Comparison of ENCODE assay signal across 9 cellular contexts in genomic region chr6:134065706-134066105, GRCh38. TPM values are rescaled to one million over a fixed set of nuclear protein-coding genes. Genes with fewer than 3 reads are reported as not detected.
DNase-seq lines count a peak whose midpoint lies in the region; ATAC-seq, FAIRE-seq and TF ChIP-seq lines count a peak whose summit lies in the region.
"Had no signal": no experiment of that assay in that cellular context is flagged by ENCODE, and none has a peak within 500 bp of the region (broad histone marks: within the 10 kb centered on the region; RNA-seq: fewer than 3 reads in every experiment).

No MANE protein-coding gene starts in this region.

- intact Hi-C loops in CD14-positive monocyte (cut with micrococcal nuclease) (loop anchor here in 1 of 2 donors (10.0 kb wide), 1 partner anchor 91 kb away; no protein-coding TSS in a partner anchor), kidney (cut with DNase I) (no loop called here), head of caudate nucleus (cut with DNase I) (loop anchor here (10.0 kb wide), 1 partner anchor 141 kb away; no protein-coding TSS in a partner anchor)

- H3K27me3 Mint-ChIP-seq in CD14-positive monocyte (ENCODE audit: low read depth in 3 of 3): peaks cover 3 to 11% (median 5%) of the 10 kb centered on the region in 3 donors
- H3K27me3 Mint-ChIP-seq in stimulated activated memory B cell treated with anti-CD40 and anti-IgM and Interleukin-4, amounts not matched to agents 10 μg/mL and 1 μg/mL and 100 μg/mL, for 72 hours: peaks cover 21% of the 10 kb centered on the region

- no peak overlapping the region for H3K9ac ChIP-seq in kidney (ENCODE audit: low read length in 2 of 2)

- no peaks in the 10 kb centered on the region for H3K4me1 ChIP-seq in kidney (ENCODE audit: control insufficient read depth in 1 of 2, insufficient read depth in 1 of 2, low read depth in 1 of 2, low read length in 2 of 2)

- H3K4me3 Mint-ChIP-seq in CD14-positive monocyte: no peak overlapping the region
- no peak overlapping the region for H3K4me3 Mint-ChIP-seq in stimulated activated memory B cell treated with anti-CD40 and anti-IgM and Interleukin-4, amounts not matched to agents 10 μg/mL and 1 μg/mL and 100 μg/mL, for 72 hours

- DNase-seq in CD14-positive monocyte (ENCODE audit: low spot score) (no peak), H4 (ENCODE audit: low spot score) (peak; percentile 29), SHP77 treated with DMSO at 0.1 percent for 48 hours (lab: John Stamatoyannopoulos, UW) (peak; percentile 45), kidney (no peak), NCI-H1930 (lab: John Stamatoyannopoulos, UW) (no peak), head of caudate nucleus (no peak)

- peaks cover under 1 to 5% (median 3%) of the 10 kb centered on the region in 7 donors for H3K9me3 Mint-ChIP-seq in CD14-positive monocyte
- peaks cover 5% of the 10 kb centered on the region for H3K9me3 Mint-ChIP-seq in stimulated activated memory B cell treated with anti-CD40 and anti-IgM and Interleukin-4, amounts not matched to agents 10 μg/mL and 1 μg/mL and 100 μg/mL, for 72 hours

- ATAC-seq in stimulated activated memory B cell treated with anti-CD40 and anti-IgM and Interleukin-4, amounts not matched to agents 10 μg/mL and 1 μg/mL and 100 μg/mL, for 72 hours: no peak
- no peak for ATAC-seq in GM18858 (IDR thresholded peaks at IDR 0.05; ENCODE audit: unreplicated experiment)

- no peaks in the 10 kb centered on the region for H3K36me3 ChIP-seq in kidney (ENCODE audit: control insufficient read depth in 1 of 2, insufficient read depth in 2 of 2, low read length in 2 of 2)

- TF ChIP-seq CTCF in CD14-positive monocyte (IDR thresholded peaks at IDR 0.05): peak; percentile 56
- TF ChIP-seq CTCF in kidney (IDR thresholded peaks at IDR 0.05; ENCODE audit: borderline replicate concordance, extremely low read depth, insufficient read depth): peak; percentile 18

- no peak overlapping the region for H3K27ac Mint-ChIP-seq in CD14-positive monocyte
- no peak overlapping the region for H3K27ac Mint-ChIP-seq in stimulated activated memory B cell treated with anti-CD40 and anti-IgM and Interleukin-4, amounts not matched to agents 10 μg/mL and 1 μg/mL and 100 μg/mL, for 72 hours

- H3K27ac ChIP-seq in kidney (ENCODE audit: low read depth in 2 of 2, low read length in 2 of 2): no peak overlapping the region

- H3K9me3 ChIP-seq in kidney (ENCODE audit: control insufficient read depth in 1 of 2, low read length in 2 of 2): no peaks in the 10 kb centered on the region

- H3K36me3 Mint-ChIP-seq in CD14-positive monocyte: no peaks in the 10 kb centered on the region
- no peaks in the 10 kb centered on the region for H3K36me3 Mint-ChIP-seq in stimulated activated memory B cell treated with anti-CD40 and anti-IgM and Interleukin-4, amounts not matched to agents 10 μg/mL and 1 μg/mL and 100 μg/mL, for 72 hours

- FAIRE-seq in kidney (lab: Jason Lieb, UNC): no peak
- FAIRE-seq: TTC549 had no signal

- H3K4me1 Mint-ChIP-seq in CD14-positive monocyte: no peaks in the 10 kb centered on the region
- H3K4me1 Mint-ChIP-seq in stimulated activated memory B cell treated with anti-CD40 and anti-IgM and Interleukin-4, amounts not matched to agents 10 μg/mL and 1 μg/mL and 100 μg/mL, for 72 hours: no peaks in the 10 kb centered on the region

- H3K4me3 ChIP-seq in kidney (ENCODE audit: low read length in 2 of 2): no peak overlapping the region

RNA-seq across cellular contexts. Expression of gene SLC2A12, which starts 13.3 kb away (rescaled TPM):
- polyA plus RNA-seq in CD14-positive monocyte (under 1 TPM; 0.27 to 0.42 TPM), kidney (ENCODE audit: insufficient read depth, low read depth, low replicate concordance) (4.6 TPM)
- 4.7 and 4.9 TPM in 2 replicates for total RNA-seq in H4 (2014; rRNA removed; shearing (Covaris generic))
- 0.38 TPM for total RNA-seq in kidney

Comparison
In these comparisons a context has a peak if more than half of its experiments do, and no peak if none do; other contexts are left out.
1. DNase-seq: peak in H4 (single experiment) and SHP77 treated with DMSO at 0.1 percent for 48 hours (single experiment); none in CD14-positive monocyte (single experiment), kidney (single experiment), NCI-H1930 (0 of 2) and head of caudate nucleus (0 of 42).